In the genomic region with DNA sequence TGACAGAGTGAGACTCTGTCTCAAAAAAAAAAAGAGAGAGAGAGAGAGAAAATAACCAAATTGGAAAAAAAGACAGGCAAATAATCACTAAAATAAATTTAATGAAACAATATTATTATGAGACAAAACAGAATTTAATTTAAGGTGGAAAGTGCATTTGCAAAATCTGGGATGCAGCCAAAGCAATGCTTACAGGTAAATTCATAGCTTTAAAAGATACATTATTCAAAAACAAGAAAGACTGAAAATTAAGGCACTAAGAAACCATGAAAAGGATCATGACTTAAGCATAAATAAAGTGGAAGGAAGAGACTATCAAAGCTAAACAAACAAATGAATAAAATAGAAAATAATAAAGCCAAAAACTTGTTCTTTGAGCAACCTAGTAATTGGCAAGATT, we compare ENCODE assay signal across 21 cellular contexts. TPM values are rescaled to one million over a fixed set of nuclear protein-coding genes. Genes with fewer than 3 reads are reported as not detected.
"Had no signal": no experiment of that assay in that cellular context is flagged by ENCODE, and none has a peak within 500 bp of the region (broad histone marks: within the 10 kb centered on the region; RNA-seq: fewer than 3 reads in every experiment).

No MANE protein-coding gene starts in this region.

- H3K4me3 ChIP-seq: coronary artery, dorsolateral prefrontal cortex, esophagus muscularis mucosa, gastroesophageal sphincter, heart right ventricle, left lung, lower lobe of right lung had no signal

- H3K4me1 ChIP-seq: esophagus muscularis mucosa, foreskin keratinocyte, gastroesophageal sphincter, heart right ventricle, left lung, lower lobe of right lung had no signal

- H3K27me3 ChIP-seq: dorsolateral prefrontal cortex, foreskin keratinocyte, gastroesophageal sphincter, left lung had no signal

- H3K36me3 ChIP-seq: gastroesophageal sphincter, left lung, lower lobe of right lung had no signal

- DNase-seq: dermis blood vessel endothelial cell; effector CD4-positive, alpha-beta T cell; effector memory CD4-positive, alpha-beta T cell; foreskin keratinocyte; heart right ventricle; hippocampal formation; left cardiac atrium; left lung; left ventricle myocardium superior; lower lobe of right lung; mesenchymal stem cell; midbrain had no signal

- ATAC-seq: foreskin keratinocyte, gastroesophageal sphincter, heart right ventricle, left cardiac atrium, left lung, left ventricle myocardium superior, lower lobe of right lung had no signal

- H3K27ac ChIP-seq: coronary artery, dorsolateral prefrontal cortex, esophagus muscularis mucosa, foreskin keratinocyte, gastroesophageal sphincter, heart right ventricle, left lung, lower lobe of right lung had no signal

RNA-seq across cellular contexts. Expression of a gene that starts 37.7 kb away (rescaled TPM):
- total RNA-seq: endothelial cell of umbilical vein, epithelial cell of proximal tubule, kidney epithelial cell, lung microvascular endothelial cell, mononuclear cell had no signal
